8 cellular contexts compared by ENCODE assay signal in genomic region chr1:226407497-226408284, GRCh38. TPM values are rescaled to one million over a fixed set of nuclear protein-coding genes. Genes with fewer than 3 reads are reported as not detected.
A peak's percentile ranks its signal among the peaks of the same experiment; 100 is the strongest.
DNase-seq lines count a peak whose midpoint lies in the region; ATAC-seq and TF ChIP-seq lines count a peak whose summit lies in the region.

PARP1 (minus strand) TSS chr1:226408093; CDS start chr1:226407929, 164 bp downstream.

- intact Hi-C loops in sciatic nerve (cut with DNase I): no loop called here

- ATAC-seq in GM18511 (IDR thresholded peaks at IDR 0.05; ENCODE audit: unreplicated experiment) (peak; percentile 79), HG03025 (IDR thresholded peaks at IDR 0.05; ENCODE audit: low FRiP score, unreplicated experiment) (peak; percentile 63), sciatic nerve (peak; percentile 93)

- DNase-seq in NCI-H2081 treated with DMSO at 0.1 percent for 48 hours (lab: John Stamatoyannopoulos, UW) (peak; percentile 83), T1000 (lab: John Stamatoyannopoulos, UW) (peak; percentile 91), astrocyte of the hippocampus (ENCODE audit: low read depth, low spot score) (peak; percentile 95), hippocampal formation (lab: John Stamatoyannopoulos, UW) (peak; percentile 65 to 79), sciatic nerve (ENCODE audit: low spot score) (peak; percentile 89)

- H3K27ac ChIP-seq in 22Rv1: peak within 1 kb of the TSS; percentile 96

- TF ChIP-seq CTCF in 22Rv1 (IDR thresholded peaks at IDR 0.05): peak; percentile 100

RNA-seq across cellular contexts. Expression of gene PARP1, which starts in this region (rescaled TPM):
- total RNA-seq in sciatic nerve: 85.2 TPM

Comparison
In these comparisons a context has a peak if more than half of its experiments do, and no peak if none do; other contexts are left out.
1. Peak in every context shown above with its lines: DNase-seq, ATAC-seq and H3K27ac ChIP-seq.